ENCODE assay signal across 21 cellular contexts in the genomic region with DNA sequence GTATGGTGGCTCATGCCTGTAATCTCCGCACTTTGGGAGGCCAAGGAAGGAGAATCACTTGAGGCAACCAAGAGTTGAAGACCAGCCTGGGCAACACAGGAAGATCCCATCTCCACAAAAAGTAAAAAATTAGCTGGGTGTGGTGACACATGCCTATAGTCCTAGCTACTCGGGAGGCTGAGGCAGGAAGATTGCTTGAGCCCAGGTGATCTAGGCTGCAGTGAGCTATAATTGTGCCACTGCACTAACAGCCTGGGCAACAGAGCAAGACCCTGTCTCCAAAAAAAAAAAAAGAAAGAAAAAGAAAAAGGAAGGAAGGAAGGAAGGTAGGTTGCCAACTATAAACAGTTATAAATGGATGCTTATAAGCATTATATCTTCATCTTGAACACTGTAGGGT. TPM values are rescaled to one million over a fixed set of nuclear protein-coding genes. Genes with fewer than 3 reads are reported as not detected.
DNase-seq lines count a peak whose midpoint lies in the region; ATAC-seq and TF ChIP-seq lines count a peak whose summit lies in the region.
"Had no signal": no experiment of that assay in that cellular context is flagged by ENCODE, and none has a peak within 500 bp of the region (broad histone marks: within the 10 kb centered on the region; RNA-seq: fewer than 3 reads in every experiment).

No MANE protein-coding gene starts in this region.

- no peak overlapping the region for H3K27ac ChIP-seq in trophoblast cell (ENCODE audit: low read depth, low read length)
- H3K27ac ChIP-seq: esophagus muscularis mucosa, gastroesophageal sphincter, GM23248, HL-60, upper lobe of left lung had no signal

- no peaks in the 10 kb centered on the region for H3K36me3 ChIP-seq in trophoblast cell (ENCODE audit: control insufficient read depth in 1 of 2, insufficient read depth in 2 of 2, low read length in 2 of 2)
- H3K36me3 ChIP-seq: esophagus muscularis mucosa, gastroesophageal sphincter, upper lobe of left lung had no signal

- H2BK12ac ChIP-seq in trophoblast cell (ENCODE audit: low read length), result peak overlapping the region; percentile 2

- H3K27me3 ChIP-seq in trophoblast cell (ENCODE audit: insufficient read depth, low read length), result no peaks in the 10 kb centered on the region
- H3K27me3 ChIP-seq: esophagus muscularis mucosa, gastroesophageal sphincter, upper lobe of left lung had no signal

- no peaks in the 10 kb centered on the region for H3K9me3 Mint-ChIP-seq in Calu3 (ENCODE audit: low read depth, unreplicated experiment)
- H3K9me3 Mint-ChIP-seq in IgD-negative memory B cell, result peaks cover 0 to 9% (median 5%) of the 10 kb centered on the region in 3 donors
- H3K9me3 Mint-ChIP-seq in central memory CD8-positive, alpha-beta T cell, result no peaks in the 10 kb centered on the region

- H3K14ac ChIP-seq in trophoblast cell (ENCODE audit: low read length), result no peak overlapping the region

- H3K36me3 Mint-ChIP-seq in Calu3 (ENCODE audit: insufficient read depth, unreplicated experiment) (peaks cover 8% of the 10 kb centered on the region), IgD-negative memory B cell (no peaks in the 10 kb centered on the region)
- peaks cover 11% of the 10 kb centered on the region for H3K36me3 Mint-ChIP-seq in central memory CD8-positive, alpha-beta T cell (ENCODE audit: insufficient read depth)

- no peak overlapping the region for H3K18ac ChIP-seq in trophoblast cell (ENCODE audit: low read length)

- H3K27me3 Mint-ChIP-seq in Calu3 (ENCODE audit: unreplicated experiment) (no peaks in the 10 kb centered on the region), IgD-negative memory B cell (no peaks in the 10 kb centered on the region)
- no peaks in the 10 kb centered on the region for H3K27me3 Mint-ChIP-seq in central memory CD8-positive, alpha-beta T cell

- H3K79me2 ChIP-seq in trophoblast cell (ENCODE audit: control insufficient read depth, insufficient read depth, low read length, poor library complexity), result no peaks in the 10 kb centered on the region

- CTCF ChIA-PET in Calu3 (lab: Charles Lee), result interaction anchor here (0.7 kb wide), 1 partner anchor 58 kb away, joined by 3 read pairs; no protein-coding TSS in a partner anchor

- H3K23ac ChIP-seq in trophoblast cell (ENCODE audit: low read length), result no peak overlapping the region

- H2AK5ac ChIP-seq in trophoblast cell (ENCODE audit: low read length), result no peak overlapping the region

- peak overlapping the region; percentile 13 for H3K27ac Mint-ChIP-seq in Calu3 (ENCODE audit: unreplicated experiment)
- peak overlapping the region; percentile 63 to 93 (median 68) for H3K27ac Mint-ChIP-seq in IgD-negative memory B cell
- H3K27ac Mint-ChIP-seq in central memory CD8-positive, alpha-beta T cell (ENCODE audit: low read depth), result peak overlapping the region; percentile 67

- peaks cover 3% of the 10 kb centered on the region for H3K79me1 ChIP-seq in trophoblast cell (ENCODE audit: low read length)

- H4K91ac ChIP-seq in trophoblast cell (ENCODE audit: low read depth, low read length), result no peak overlapping the region

- H4K8ac ChIP-seq in trophoblast cell (ENCODE audit: low read depth, low read length), result no peak overlapping the region

- peaks cover 5 to 7% of the 10 kb centered on the region in 2 experiments for H3K4me1 ChIP-seq in trophoblast cell (ENCODE audit: control insufficient read depth in 1 of 2, insufficient read depth in 2 of 2, low read length in 2 of 2)

- intact Hi-C loops in Calu3 (cut with micrococcal nuclease; ENCODE audit: unreplicated experiment) (loop anchor here (5.0 kb wide), 1 partner anchor 47 kb away; no protein-coding TSS in a partner anchor), cardiac septum (cut with DNase I) (loop anchor here (5.0 kb wide), 1 partner anchor 52 kb away; the partner anchor contains the start of gene RFX3)

- no peak overlapping the region for H2AFZ ChIP-seq in trophoblast cell (ENCODE audit: insufficient read depth, low read length, poor library complexity)
- H2AFZ ChIP-seq: GM23248 had no signal

- WGBS in trophoblast cell (ENCODE audit: extremely low coverage, insufficient coverage, insufficient read length), result no CpG with 5 or more reads among the region's 2 CpGs

- H3K4me2 ChIP-seq in trophoblast cell (ENCODE audit: low read length), result no peak overlapping the region

- no peak overlapping the region for H2BK120ac ChIP-seq in trophoblast cell (ENCODE audit: insufficient read depth, low read length, poor library complexity)

- TF ChIP-seq CTCF in Calu3 (IDR thresholded peaks at IDR 0.05; ENCODE audit: unreplicated experiment), result no peak

- DNase-seq in Calu3 (no peak), trophoblast cell (no peak), cardiac septum (ENCODE audit: low spot score) (no peak)
- DNase-seq in central memory CD8-positive, alpha-beta T cell (ENCODE audit: low spot score in 2 of 2), result no peak
- DNase-seq in activated CD4-positive, CD25-positive, alpha-beta regulatory T cell treated with anti-CD3 and anti-CD28 coated beads, Interleukin-2, amount 50 U/mL, for 72 hours, result no peak
- DNase-seq: activated CD4-positive, alpha-beta T cell treated with anti-CD3 and anti-CD28 coated beads, Interleukin-2, amount 50 U/mL, for 1 hour; activated gamma-delta T cell treated with Interleukin-2 at 50 U/mL for 16 hours; AML-193; effector CD8-positive, alpha-beta T cell; GM23248; IMR-90; mammary epithelial cell; NCI-H1694; stimulated activated naive CD4-positive, alpha-beta T cell treated with Interleukin-2 at 50 U/mL for 16 hours; upper lobe of left lung had no signal

- BruUV-seq in Calu3 (replicated peaks; lab: Mats Ljungman, UMichigan), result TSS peak; percentile 70

- H3K4me3 ChIP-seq in trophoblast cell (ENCODE audit: low read depth, low read length), result no peak overlapping the region
- H3K4me3 ChIP-seq: esophagus muscularis mucosa, gastroesophageal sphincter, GM23248, upper lobe of left lung had no signal

- H3K9me3 ChIP-seq in trophoblast cell (ENCODE audit: insufficient read depth, low read depth, low read length), result no peaks in the 10 kb centered on the region

- H3K9ac ChIP-seq in trophoblast cell (ENCODE audit: low read length), result no peak overlapping the region
- H3K9ac ChIP-seq: GM23248 had no signal

- ATAC-seq in central memory CD8-positive, alpha-beta T cell (replicated peaks; ENCODE audit: extremely low read depth, poor library complexity, severe bottlenecking), result no peak
- ATAC-seq in HG03571 (IDR thresholded peaks at IDR 0.05; ENCODE audit: unreplicated experiment), result no peak
- ATAC-seq: gastroesophageal sphincter, Right ventricle myocardium inferior had no signal

- H3K4me3 Mint-ChIP-seq in Calu3 (ENCODE audit: low read depth, unreplicated experiment) (peak overlapping the region; percentile 38), IgD-negative memory B cell (peak overlapping the region; percentile 4 to 88 (median 75))
- peak overlapping the region; percentile 16 for H3K4me3 Mint-ChIP-seq in central memory CD8-positive, alpha-beta T cell

- peaks cover 41% of the 10 kb centered on the region for H3K4me1 Mint-ChIP-seq in Calu3 (ENCODE audit: low read depth, unreplicated experiment)
- H3K4me1 Mint-ChIP-seq in IgD-negative memory B cell, result peaks cover 54 to 62% (median 61%) of the 10 kb centered on the region in 3 donors
- H3K4me1 Mint-ChIP-seq in central memory CD8-positive, alpha-beta T cell, result peaks cover 54% of the 10 kb centered on the region

- H4K12ac ChIP-seq in trophoblast cell (ENCODE audit: low read depth, low read length), result no peak overlapping the region

- H2BK5ac ChIP-seq in trophoblast cell (ENCODE audit: low read depth, low read length, poor library complexity), result no peak overlapping the region

- no peak overlapping the region for H3K4ac ChIP-seq in trophoblast cell (ENCODE audit: low read depth, low read length)

RNA-seq across cellular contexts. Expression of gene RFX3, which starts 51.0 kb away (rescaled TPM):
- 10.0 and 10.1 TPM in 2 replicates for total RNA-seq in Calu3 (2022)
- polyA plus RNA-seq in IgD-negative memory B cell, result 5.0 TPM
- polyA plus RNA-seq in trophoblast cell (2013), result 4.0 and 4.7 TPM in 2 replicates
- 4.1 TPM for total RNA-seq in cardiac septum

Comparison
In these comparisons a context has a peak if more than half of its experiments do, and no peak if none do; other contexts are left out.
1. H3K27ac Mint-ChIP-seq: peak in every context shown above with its lines; median percentile 68 in IgD-negative memory B cell; 67 in central memory CD8-positive, alpha-beta T cell; 13 in Calu3.
2. H3K4me3 Mint-ChIP-seq: peak in every context shown above with its lines; median percentile 75 in IgD-negative memory B cell; 38 in Calu3; 16 in central memory CD8-positive, alpha-beta T cell.